In the genomic region with DNA sequence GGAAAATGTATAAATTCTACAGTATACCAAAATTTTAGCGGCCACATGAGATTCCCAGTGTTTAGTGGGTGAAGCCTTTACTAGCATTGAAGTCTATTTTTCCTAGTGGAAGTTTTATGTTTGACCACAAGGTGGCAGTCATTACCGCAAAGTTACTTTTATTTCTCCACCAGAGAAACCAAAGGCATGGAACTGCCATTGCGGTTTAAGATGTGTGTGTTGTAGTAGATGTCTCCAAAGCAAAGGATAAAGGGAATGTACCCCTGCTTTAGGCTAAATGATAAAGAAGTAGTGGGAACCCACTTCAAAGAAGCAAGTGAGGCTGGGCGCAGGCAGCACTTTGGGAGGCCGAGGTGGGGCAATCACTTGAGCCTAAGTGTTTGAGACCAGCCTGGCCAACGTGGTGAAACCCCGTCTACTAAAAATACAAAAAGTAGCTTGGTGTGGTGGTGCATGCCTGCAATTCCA, we compare ENCODE assay signal across 8 cellular contexts.
DNase-seq lines count a peak whose midpoint lies in the region; ATAC-seq, FAIRE-seq and TF ChIP-seq lines count a peak whose summit lies in the region.

No MANE protein-coding gene starts in this region.

- H3K4me1 ChIP-seq in A549 (peaks cover 45% of the 10 kb centered on the region), DOHH2 (ENCODE audit: control insufficient read depth, low read length) (peaks cover 50% of the 10 kb centered on the region), keratinocyte (ENCODE audit: control insufficient read depth, extremely low read depth, insufficient read depth, low read length) (peaks cover 34% of the 10 kb centered on the region)

- H3K79me2 ChIP-seq in DOHH2 (ENCODE audit: control insufficient read depth, low read length) (no peaks in the 10 kb centered on the region), keratinocyte (ENCODE audit: control insufficient read depth, insufficient read depth, low read length) (no peaks in the 10 kb centered on the region)

- CTCF ChIA-PET in A549 (lab: Yijun Ruan, JAX), result interaction anchor here (0.6 to 13.6 kb wide), 36 partner anchors 8 to 666 kb away, joined by 3 to 196 read pairs (median 3); a partner anchor contains a TSS

- H3K4me3 Mint-ChIP-seq in stimulated activated naive CD8-positive, alpha-beta T cell treated with anti-CD3 and anti-CD28 coated beads, Interleukin-15, Interleukin-2, amounts not matched to agents 100 ng/mL and 50 ng/mL, for 24 hours, result peak overlapping the region; percentile 49

- peaks cover 96% of the 10 kb centered on the region for H3K36me3 Mint-ChIP-seq in stimulated activated naive CD8-positive, alpha-beta T cell treated with anti-CD3 and anti-CD28 coated beads, Interleukin-15, Interleukin-2, amounts not matched to agents 100 ng/mL and 50 ng/mL, for 24 hours (ENCODE audit: low read depth)

- no peaks in the 10 kb centered on the region for H4K20me1 ChIP-seq in DOHH2 (ENCODE audit: control insufficient read depth, insufficient read depth, low read depth, low read length)
- no peaks in the 10 kb centered on the region for H4K20me1 ChIP-seq in keratinocyte (ENCODE audit: control insufficient read depth, extremely low read depth, insufficient read depth, low read length)

- no peaks in the 10 kb centered on the region for H3K9me1 ChIP-seq in keratinocyte (ENCODE audit: control insufficient read depth, extremely low read depth, insufficient read depth, low read length)

- no peak overlapping the region for H3K9ac ChIP-seq in keratinocyte (ENCODE audit: control insufficient read depth, extremely low read depth, insufficient read depth, low read length)

- ATAC-seq in A549 (peak; percentile 74), HG03159 (IDR thresholded peaks at IDR 0.05; ENCODE audit: unreplicated experiment) (no peak)

- no peaks in the 10 kb centered on the region for H3F3A ChIP-seq in DOHH2 (ENCODE audit: control insufficient read depth, insufficient read depth)

- peak; percentile 93 to 95 for TF ChIP-seq RAD21 in A549 (conservative IDR thresholded peaks at IDR 0.05 in 1 of 2, IDR thresholded peaks at IDR 0.05 in 1 of 2)

- H3K4me1 Mint-ChIP-seq in stimulated activated naive CD8-positive, alpha-beta T cell treated with anti-CD3 and anti-CD28 coated beads, Interleukin-15, Interleukin-2, amounts not matched to agents 100 ng/mL and 50 ng/mL, for 24 hours (ENCODE audit: low read depth), result peaks cover 80% of the 10 kb centered on the region

- H3K27me3 ChIP-seq in DOHH2 (ENCODE audit: control insufficient read depth, low read length), result no peaks in the 10 kb centered on the region
- H3K27me3 ChIP-seq in keratinocyte (ENCODE audit: control insufficient read depth, extremely low read depth, insufficient read depth, low read length), result no peaks in the 10 kb centered on the region

- DNase-seq in A549 (ENCODE audit: low read depth in 1 of 2, low spot score in 1 of 2) (peak; percentile 72 to 73), OCI-M2 (lab: John Stamatoyannopoulos, UW; ENCODE audit: unreplicated experiment) (peak; percentile 80), brain pericyte (ENCODE audit: low read depth, low spot score) (peak; percentile 46), keratinocyte (ENCODE audit: low read depth, low spot score) (no peak)

- TF ChIP-seq EP300 in A549 (IDR thresholded peaks at IDR 0.05), result no peak

- no peaks in the 10 kb centered on the region for H3K27me3 Mint-ChIP-seq in stimulated activated naive CD8-positive, alpha-beta T cell treated with anti-CD3 and anti-CD28 coated beads, Interleukin-15, Interleukin-2, amounts not matched to agents 100 ng/mL and 50 ng/mL, for 24 hours

- no peaks in the 10 kb centered on the region for H3K9me2 ChIP-seq in DOHH2 (replicated peaks; ENCODE audit: control insufficient read depth, low read length)

- H3K9me3 Mint-ChIP-seq in stimulated activated naive CD8-positive, alpha-beta T cell treated with anti-CD3 and anti-CD28 coated beads, Interleukin-15, Interleukin-2, amounts not matched to agents 100 ng/mL and 50 ng/mL, for 24 hours, result peaks cover 4% of the 10 kb centered on the region

- H3K4me2 ChIP-seq in A549, result peak overlapping the region; percentile 64
- H3K4me2 ChIP-seq in DOHH2 (ENCODE audit: low read length), result peak overlapping the region; percentile 42
- H3K4me2 ChIP-seq in keratinocyte (ENCODE audit: control insufficient read depth, extremely low read depth, insufficient read depth, low read depth, low read length), result peak overlapping the region; percentile 9

- WGBS in A549 (ENCODE audit: missing lambda C conversion rate), result 45% methylated on average over 7 of the region's 7 CpGs

- no peaks in the 10 kb centered on the region for H3K36me3 ChIP-seq in DOHH2 (ENCODE audit: control insufficient read depth, low read length)
- peaks cover 100% of the 10 kb centered on the region for H3K36me3 ChIP-seq in KOPT-K1 (ENCODE audit: insufficient read depth, low read length)
- peaks cover 0 to 4% of the 10 kb centered on the region in 2 experiments for H3K36me3 ChIP-seq in keratinocyte (ENCODE audit: control insufficient read depth in 2 of 2, extremely low read depth in 1 of 2, insufficient read depth in 2 of 2, low read length in 2 of 2)

- no peak for TF ChIP-seq POLR2A in A549 (IDR thresholded peaks at IDR 0.05; ENCODE audit: low read length)

- no peak overlapping the region for H2AFZ ChIP-seq in keratinocyte (ENCODE audit: control insufficient read depth, low read length)

- H3K27ac ChIP-seq in A549 (peak overlapping the region; percentile 86 to 89), DOHH2 (ENCODE audit: low read depth, low read length) (peak overlapping the region; percentile 58), KOPT-K1 (ENCODE audit: low read depth, low read length, poor library complexity, severe bottlenecking) (peak overlapping the region; percentile 69), keratinocyte (ENCODE audit: control insufficient read depth, insufficient read depth, low read length) (peak overlapping the region; percentile 41)

- H3K9me3 ChIP-seq in A549 (peaks cover 10% of the 10 kb centered on the region), DOHH2 (ENCODE audit: control insufficient read depth, insufficient read depth, low read length) (peaks cover 7% of the 10 kb centered on the region; the same call in 1 of the 2 replicates), KOPT-K1 (ENCODE audit: insufficient read depth, low read length, poor library complexity, severe bottlenecking) (no peaks in the 10 kb centered on the region), keratinocyte (ENCODE audit: control insufficient read depth, low read depth, low read length) (no peaks in the 10 kb centered on the region)

- no peak overlapping the region for H3K4me3 ChIP-seq in A549
- H3K4me3 ChIP-seq in DOHH2 (ENCODE audit: low read length), result peak overlapping the region; percentile 3; the same call in 1 of the 2 replicates
- no peak overlapping the region for H3K4me3 ChIP-seq in keratinocyte (ENCODE audit: control insufficient read depth in 2 of 3, extremely low read depth in 1 of 3, insufficient read depth in 2 of 3, low read depth in 1 of 3, low read length in 3 of 3)

- TF ChIP-seq CTCF in A549 (IDR thresholded peaks at IDR 0.05) (peak; percentile 90), DOHH2 (IDR thresholded peaks at IDR 0.05; ENCODE audit: low read depth, low read length, poor library complexity, severe bottlenecking) (peak; percentile 79), keratinocyte (optimal IDR thresholded peaks at IDR 0.05 in 1 of 3, IDR thresholded peaks at IDR 0.05 in 1 of 3, conservative IDR thresholded peaks at IDR 0.05 in 1 of 3; ENCODE audit: extremely low read depth in 1 of 3, insufficient read depth in 2 of 3, low read length in 3 of 3) (peak; percentile 35 to 46 (median 37))

- POLR2A ChIA-PET in A549 (lab: Yijun Ruan, JAX), result no interaction called here

- FAIRE-seq in A549 (lab: Jason Lieb, UNC), result no peak
- FAIRE-seq in keratinocyte (lab: Jason Lieb, UNC), result peak; percentile 79

- H3K27ac Mint-ChIP-seq in stimulated activated naive CD8-positive, alpha-beta T cell treated with anti-CD3 and anti-CD28 coated beads, Interleukin-15, Interleukin-2, amounts not matched to agents 100 ng/mL and 50 ng/mL, for 24 hours, result peak overlapping the region; percentile 94

- dilution Hi-C loops in keratinocyte (cut with MboI; ENCODE audit: extremely low pct_ligation_motif_present, low sequenced_read_pairs), result loop anchor here (10.0 kb wide), 1 partner anchor 283 kb away; no protein-coding TSS in a partner anchor

TF ChIP-seq in A549, 52 proteins besides CTCF, POLR2A, EP300 and RAD21:
- TF ChIP-seq SMC3 (IDR thresholded peaks at IDR 0.05) (peak; percentile 95), RFX5 (IDR thresholded peaks at IDR 0.05) (peak; percentile 22; the same call in 1 of the 2 replicates), RCOR1 (IDR thresholded peaks at IDR 0.05; ENCODE audit: low read depth, low read length) (no peak)

Comparison
In these comparisons a context has a peak if more than half of its experiments do, and no peak if none do; other contexts are left out.
1. H3K4me2 ChIP-seq: peak in every context shown above with its lines; median percentile 64 in A549; 42 in DOHH2; 9 in keratinocyte.
2. CTCF ChIP-seq: peak in every context shown above with its lines; median percentile 90 in A549; 79 in DOHH2; 37 in keratinocyte.